In genomic region chr4:26959654-26960047, GRCh38 we compare ENCODE assay signal across 17 cellular contexts.
A peak's percentile ranks its signal among the peaks of the same experiment; 100 is the strongest.
DNase-seq lines count a peak whose midpoint lies in the region; ATAC-seq and TF ChIP-seq lines count a peak whose summit lies in the region.
"Had no signal": no experiment of that assay in that cellular context is flagged by ENCODE, and none has a peak within 500 bp of the region (broad histone marks: within the 10 kb centered on the region; RNA-seq: fewer than 3 reads in every experiment).

No MANE protein-coding gene starts in this region.

- POLR2A ChIA-PET in CD8-positive, alpha-beta T cell (lab: Charles Lee), result no interaction called here
- POLR2A ChIA-PET in naive thymus-derived CD8-positive, alpha-beta T cell (lab: Charles Lee), result no interaction called here
- POLR2A ChIA-PET in activated CD4-positive, alpha-beta memory T cell treated with anti-CD3 and anti-CD28 coated beads, Interleukin-2, amount 10 ng/mL, durations not matched to agents 7 days and 5 days (lab: Charles Lee), result no interaction called here

- peaks cover 62% of the 10 kb centered on the region for H3K4me1 Mint-ChIP-seq in CD8-positive, alpha-beta T cell (ENCODE audit: low read depth)
- H3K4me1 Mint-ChIP-seq in activated naive CD8-positive, alpha-beta T cell (ENCODE audit: low read depth), result peaks cover 62% of the 10 kb centered on the region
- H3K4me1 Mint-ChIP-seq in naive thymus-derived CD8-positive, alpha-beta T cell, result peaks cover 22 to 73% (median 50%) of the 10 kb centered on the region in 4 donors
- peaks cover 13% of the 10 kb centered on the region for H3K4me1 Mint-ChIP-seq in activated CD4-positive, alpha-beta memory T cell treated with anti-CD3 and anti-CD28 coated beads, Interleukin-2, amount 10 ng/mL, durations not matched to agents 7 days and 5 days

- CTCF ChIA-PET in CD8-positive, alpha-beta T cell (lab: Charles Lee), result interaction anchor here (0.6 kb wide), 1 partner anchor 52 kb away, joined by 3 read pairs; no protein-coding TSS in a partner anchor
- CTCF ChIA-PET in activated CD4-positive, alpha-beta memory T cell treated with anti-CD3 and anti-CD28 coated beads, Interleukin-2, amount 10 ng/mL, durations not matched to agents 7 days and 5 days (lab: Charles Lee), result no interaction called here

- no peak for DNase-seq in CD8-positive, alpha-beta T cell
- peak; percentile 20 for DNase-seq in Jurkat, Clone E6-1 (ENCODE audit: low read depth, low spot score)
- peak in 2 of 10 donors; percentile 5 to 15 for DNase-seq in naive thymus-derived CD8-positive, alpha-beta T cell
- no peak for DNase-seq in activated CD4-positive, alpha-beta memory T cell treated with anti-CD3 and anti-CD28 coated beads, Interleukin-2, amount 10 ng/mL, durations not matched to agents 7 days and 5 days
- DNase-seq: activated CD4-positive, CD25-positive, alpha-beta regulatory T cell treated with anti-CD3 and anti-CD28 coated beads, Interleukin-2, amount 50 U/mL, for 72 hours; Caco-2; caudate nucleus; effector CD4-positive, alpha-beta T cell; H9; left ventricle myocardium inferior; NCI-H1436; NCI-H748 treated with DMSO at 0.1 percent for 48 hours; pancreas; SIG-M5 had no signal

- H3K4me3 ChIP-seq in CD8-positive, alpha-beta T cell (ENCODE audit: low read depth, low read length), result no peak overlapping the region
- no peak overlapping the region for H3K4me3 ChIP-seq in Jurkat, Clone E6-1 (ENCODE audit: low read length)
- H3K4me3 ChIP-seq: left ventricle myocardium inferior, pancreas had no signal

- intact Hi-C loops in CD8-positive, alpha-beta T cell (cut with DNase I, micrococcal nuclease), result no loop called here

- no peaks in the 10 kb centered on the region for H3K27me3 Mint-ChIP-seq in CD8-positive, alpha-beta T cell (ENCODE audit: low read depth)
- H3K27me3 Mint-ChIP-seq in activated naive CD8-positive, alpha-beta T cell, result no peaks in the 10 kb centered on the region
- H3K27me3 Mint-ChIP-seq in naive thymus-derived CD8-positive, alpha-beta T cell, result no peaks in the 10 kb centered on the region
- no peaks in the 10 kb centered on the region for H3K27me3 Mint-ChIP-seq in activated CD4-positive, alpha-beta memory T cell treated with anti-CD3 and anti-CD28 coated beads, Interleukin-2, amount 10 ng/mL, durations not matched to agents 7 days and 5 days

- H3K27ac ChIP-seq in CD8-positive, alpha-beta T cell (ENCODE audit: low read depth, low read length), result no peak overlapping the region
- H3K27ac ChIP-seq: left ventricle myocardium inferior, pancreas had no signal

- no peaks in the 10 kb centered on the region for H3K9me3 Mint-ChIP-seq in CD8-positive, alpha-beta T cell
- no peaks in the 10 kb centered on the region for H3K9me3 Mint-ChIP-seq in activated naive CD8-positive, alpha-beta T cell (ENCODE audit: low read depth)
- H3K9me3 Mint-ChIP-seq in naive thymus-derived CD8-positive, alpha-beta T cell, result no peaks in the 10 kb centered on the region
- H3K9me3 Mint-ChIP-seq in activated CD4-positive, alpha-beta memory T cell treated with anti-CD3 and anti-CD28 coated beads, Interleukin-2, amount 10 ng/mL, durations not matched to agents 7 days and 5 days, result no peaks in the 10 kb centered on the region
- H3K9me3 Mint-ChIP-seq: H9 had no signal

- peak overlapping the region; percentile 34 for H3K27ac Mint-ChIP-seq in CD8-positive, alpha-beta T cell
- peak overlapping the region; percentile 18 for H3K27ac Mint-ChIP-seq in activated naive CD8-positive, alpha-beta T cell
- H3K27ac Mint-ChIP-seq in naive thymus-derived CD8-positive, alpha-beta T cell, result peak overlapping the region in 8 of 10 donors; percentile 6 to 88 (median 28)
- H3K27ac Mint-ChIP-seq in activated CD4-positive, alpha-beta memory T cell treated with anti-CD3 and anti-CD28 coated beads, Interleukin-2, amount 10 ng/mL, durations not matched to agents 7 days and 5 days, result no peak overlapping the region

- H3K4me3 Mint-ChIP-seq in CD8-positive, alpha-beta T cell, result no peak overlapping the region
- no peak overlapping the region for H3K4me3 Mint-ChIP-seq in activated naive CD8-positive, alpha-beta T cell
- H3K4me3 Mint-ChIP-seq in naive thymus-derived CD8-positive, alpha-beta T cell, result peak overlapping the region in 3 of 10 donors; percentile 14 to 34 (median 21)
- no peak overlapping the region for H3K4me3 Mint-ChIP-seq in activated CD4-positive, alpha-beta memory T cell treated with anti-CD3 and anti-CD28 coated beads, Interleukin-2, amount 10 ng/mL, durations not matched to agents 7 days and 5 days
- H3K4me3 Mint-ChIP-seq: H9 had no signal

- peaks cover 33% of the 10 kb centered on the region for H3K36me3 Mint-ChIP-seq in CD8-positive, alpha-beta T cell
- H3K36me3 Mint-ChIP-seq in activated naive CD8-positive, alpha-beta T cell, result peaks cover 17% of the 10 kb centered on the region
- H3K36me3 Mint-ChIP-seq in naive thymus-derived CD8-positive, alpha-beta T cell, result peaks cover 7 to 38% (median 8%) of the 10 kb centered on the region in 3 donors
- peaks cover 26% of the 10 kb centered on the region for H3K36me3 Mint-ChIP-seq in activated CD4-positive, alpha-beta memory T cell treated with anti-CD3 and anti-CD28 coated beads, Interleukin-2, amount 10 ng/mL, durations not matched to agents 7 days and 5 days (ENCODE audit: low read depth)

- no peaks in the 10 kb centered on the region for H3K9me3 ChIP-seq in CD8-positive, alpha-beta T cell (ENCODE audit: low read length)
- H3K9me3 ChIP-seq: Caco-2, left ventricle myocardium inferior, pancreas had no signal

- peak; percentile 38 for ATAC-seq in CD8-positive, alpha-beta T cell
- ATAC-seq in naive thymus-derived CD8-positive, alpha-beta T cell, result peak in 1 of 2 donors; percentile 74
- ATAC-seq in HG02884 (IDR thresholded peaks at IDR 0.05; ENCODE audit: unreplicated experiment) (no peak), HG03354 (IDR thresholded peaks at IDR 0.05; ENCODE audit: poor library complexity, severe bottlenecking, unreplicated experiment) (no peak)
- ATAC-seq: pancreas had no signal

- H3K36me3 ChIP-seq in CD8-positive, alpha-beta T cell (ENCODE audit: insufficient read depth, low read length), result no peaks in the 10 kb centered on the region
- H3K36me3 ChIP-seq: pancreas had no signal

- H3K27me3 ChIP-seq in CD8-positive, alpha-beta T cell (ENCODE audit: insufficient read depth, low read length), result no peaks in the 10 kb centered on the region
- H3K27me3 ChIP-seq: pancreas had no signal

- H3K4me1 ChIP-seq in CD8-positive, alpha-beta T cell (ENCODE audit: insufficient read depth, low read length), result peaks cover 14% of the 10 kb centered on the region
- H3K4me1 ChIP-seq: Caco-2 had no signal

- TF ChIP-seq CTCF in CD8-positive, alpha-beta T cell (IDR thresholded peaks at IDR 0.05), result no peak
